In genomic region chr9:128828267-128828666, GRCh38 we compare ENCODE assay signal across 9 cellular contexts. TPM values are rescaled to one million over a fixed set of nuclear protein-coding genes. Genes with fewer than 3 reads are reported as not detected.
DNase-seq lines count a peak whose midpoint lies in the region; ATAC-seq, FAIRE-seq and TF ChIP-seq lines count a peak whose summit lies in the region.
"Had no signal": no experiment of that assay in that cellular context is flagged by ENCODE, and none has a peak within 500 bp of the region (broad histone marks: within the 10 kb centered on the region; RNA-seq: fewer than 3 reads in every experiment).

No MANE protein-coding gene starts in this region.

- H3K4me1 Mint-ChIP-seq in type B pancreatic cell (ENCODE audit: unreplicated experiment): peaks cover 8% of the 10 kb centered on the region

- H3K27me3 Mint-ChIP-seq in type B pancreatic cell: no peaks in the 10 kb centered on the region

- no peaks in the 10 kb centered on the region for H3K27me3 ChIP-seq in HepG2 (ENCODE audit: control insufficient read depth in 1 of 2, insufficient read depth in 2 of 2, low read length in 2 of 2)
- H3K27me3 ChIP-seq in right lobe of liver: no peaks in the 10 kb centered on the region

- H3K27ac ChIP-seq in HepG2 (ENCODE audit: extremely low read length, insufficient read depth, low read length): peak overlapping the region; percentile 66
- no peak overlapping the region for H3K27ac ChIP-seq in right lobe of liver
- peak overlapping the region; percentile 79 for H3K27ac ChIP-seq in RWPE1

- H3K4me3 ChIP-seq in HepG2 (replicated peaks in 1 of 3; ENCODE audit: insufficient read depth in 1 of 3, low read depth in 2 of 3, low read length in 3 of 3) (peak overlapping the region; percentile 75 to 86 (median 78); a peak in 5 of 6 replicates), right lobe of liver (no peak overlapping the region), fibroblast of the aortic adventitia (ENCODE audit: low read depth, low read length) (peak overlapping the region; percentile 89)

- TF ChIP-seq POLR2A in HepG2 (IDR thresholded peaks at IDR 0.05; ENCODE audit: insufficient read depth in 1 of 2, low read depth in 2 of 2, low read length in 2 of 2) (no peak), right lobe of liver (IDR thresholded peaks at IDR 0.05) (no peak)

- TF ChIP-seq RAD21 in HepG2 (CRISPR knock-in tag; IDR thresholded peaks at IDR 0.05): no peak

- H3K27ac Mint-ChIP-seq in type B pancreatic cell: no peak overlapping the region

- in situ Hi-C loops in HepG2 (cut with HindIII; ENCODE audit: extremely low pct_ligation_motif_present, low pct_unique_long_range_greater_than_20kb): no loop called here

- TF ChIP-seq CTCF in HepG2 (CRISPR knock-in tag; IDR thresholded peaks at IDR 0.05) (no peak), right lobe of liver (IDR thresholded peaks at IDR 0.05) (no peak), RWPE1 (conservative IDR thresholded peaks at IDR 0.05; ENCODE audit: low read depth) (no peak), fibroblast of the aortic adventitia (IDR thresholded peaks at IDR 0.05; ENCODE audit: insufficient read depth, low read length) (no peak), type B pancreatic cell (conservative IDR thresholded peaks at IDR 0.05) (no peak)

- no peak for TF ChIP-seq EP300 in HepG2 (IDR thresholded peaks at IDR 0.05; ENCODE audit: low read depth in 2 of 2, low read length in 2 of 2)
- TF ChIP-seq EP300 in HepG2 (CRISPR knock-in tag; IDR thresholded peaks at IDR 0.05; ENCODE audit: borderline replicate concordance): no peak

- DNase-seq in HepG2 (ENCODE audit: low spot score) (no peak), right lobe of liver (no peak), RWPE1 (ENCODE audit: low spot score) (no peak), fibroblast of the aortic adventitia (ENCODE audit: low read depth) (no peak), type B pancreatic cell (ENCODE audit: extremely low spot score, unreplicated experiment) (no peak), cerebellar nuclear complex (lab: John Stamatoyannopoulos, UW) (no peak), NCI-H187 (lab: John Stamatoyannopoulos, UW) (no peak), NCI-H526 (lab: John Stamatoyannopoulos, UW) (no peak)

- CTCF ChIA-PET in HepG2 (lab: Yijun Ruan, JAX; ENCODE audit: low intra/inter-chr PET ratio, low total read pairs) (no interaction called here), RWPE1 (lab: Yijun Ruan, JAX) (no interaction called here)

- no peak overlapping the region for H2AFZ ChIP-seq in HepG2 (ENCODE audit: low read length)

- H3K4me3 Mint-ChIP-seq in type B pancreatic cell: peak overlapping the region; percentile 97

- no peaks in the 10 kb centered on the region for H3K9me3 Mint-ChIP-seq in type B pancreatic cell

- no peaks in the 10 kb centered on the region for H3K36me3 Mint-ChIP-seq in type B pancreatic cell

- BruUV-seq in HepG2 (replicated peaks; lab: Mats Ljungman, UMichigan): no TSS peak

- H3K4me2 ChIP-seq in HepG2 (ENCODE audit: low read depth, low read length): peak overlapping the region; percentile 84

- FAIRE-seq in HepG2 (lab: Jason Lieb, UNC): no peak
- FAIRE-seq: HTR-8/SVneo had no signal

- H3K4me1 ChIP-seq in HepG2 (ENCODE audit: insufficient read depth, low read length) (peaks cover 31% of the 10 kb centered on the region), right lobe of liver (peaks cover 0 to 29% (median 4%) of the 10 kb centered on the region in 4 donors)

- no peak for ATAC-seq in HepG2
- no peak for ATAC-seq in right lobe of liver

- H3K36me3 ChIP-seq in HepG2 (replicated peaks in 1 of 2; ENCODE audit: control insufficient read depth in 1 of 2, insufficient read depth in 2 of 2, low read length in 2 of 2): peaks cover 14 to 40% of the 10 kb centered on the region in 2 experiments; a peak in 4 of 5 replicates
- H3K36me3 ChIP-seq in right lobe of liver: peaks cover 0 to 27% (median 3%) of the 10 kb centered on the region in 4 donors

- WGBS in HepG2 (ENCODE audit: low lambda C conversion rate): 97% methylated on average over 8 of the region's 8 CpGs
- WGBS in right lobe of liver (ENCODE audit: insufficient coverage, low coverage, low lambda C conversion rate, missing lambda C conversion rate): 70% methylated on average over 4 of the region's 8 CpGs

- H3K9me3 ChIP-seq in HepG2 (ENCODE audit: low read length) (no peaks in the 10 kb centered on the region), right lobe of liver (no peaks in the 10 kb centered on the region)

- POLR2A ChIA-PET in HepG2 (lab: Yijun Ruan, JAX): interaction anchor here (1.0 kb wide), 1 partner anchor 10 kb away, joined by 3 read pairs; the partner anchor contains the start of gene ENDOG
- POLR2A ChIA-PET in RWPE1 (lab: Yijun Ruan, JAX; ENCODE audit: low non-redundant PET): no interaction called here

- H3K79me2 ChIP-seq in HepG2 (ENCODE audit: insufficient read depth, low read length): peaks cover 10% of the 10 kb centered on the region

- intact Hi-C loops in HepG2 (cut with micrococcal nuclease; ENCODE audit: unreplicated experiment): no loop called here
- intact Hi-C loops in right lobe of liver (cut with DNase I): no loop called here

- H3K9ac ChIP-seq in HepG2 (ENCODE audit: insufficient read depth, low read depth, low read length): peak overlapping the region; percentile 81; the same call in 1 of the 2 replicates

- no peaks in the 10 kb centered on the region for H4K20me1 ChIP-seq in HepG2 (ENCODE audit: insufficient read depth, low read length)

RNA-seq across cellular contexts. Expression of gene SPOUT1, which starts 1.3 kb away (rescaled TPM):
- total RNA-seq in HepG2 (2016; rRNA removed; fragmentation: Illumina TruSeq; extraction: Trizol) (39.0 and 39.7 TPM in 2 replicates), right lobe of liver (10 to 100 TPM; 14.5 to 37.8 (median 24.5) TPM), fibroblast of the aortic adventitia (ENCODE audit: low replicate concordance) (14.9 and 15.0 TPM in 2 replicates), type B pancreatic cell (ENCODE audit: low replicate concordance) (46.7 and 53.4 TPM in 2 replicates)
- total RNA-seq in HepG2 (2016; cell fraction: cytosol; rRNA removed; fragmentation: Illumina TruSeq; extraction: Trizol; ENCODE audit: low read depth): 23.3 and 28.0 TPM in 2 replicates
- 32.9 and 42.5 TPM in 2 replicates for total RNA-seq in HepG2 (2016; cell fraction: insoluble cytoplasmic fraction; rRNA removed; fragmentation: Illumina TruSeq; extraction: Trizol)
- total RNA-seq in HepG2 (2016; cell fraction: membrane; rRNA removed; fragmentation: Illumina TruSeq; extraction: Trizol): 13.5 and 14.0 TPM in 2 replicates
- total RNA-seq in HepG2 (2016; cell fraction: nucleus; rRNA removed; fragmentation: Illumina TruSeq; extraction: Trizol): 19.1 and 26.6 TPM in 2 replicates
- polyA plus RNA-seq in HepG2 (2011; rRNA removed): 45.8 and 56.5 TPM in 2 replicates
- polyA plus RNA-seq in HepG2 (2011; cell fraction: cytosol; rRNA removed): 13.7 and 19.1 TPM in 2 replicates
- 341 and 371 TPM in 2 replicates for polyA plus RNA-seq in HepG2 (2011; cell fraction: nucleus; rRNA removed)
- 21.0 and 38.5 TPM in 2 replicates for polyA plus RNA-seq in HepG2 (2012)
- 6.7 and 8.9 TPM in 2 replicates for polyA plus RNA-seq in HepG2 (2016; cell fraction: cytosol; fragmentation: Illumina TruSeq; extraction: Trizol; ENCODE audit: low read depth)
- polyA plus RNA-seq in HepG2 (2016; cell fraction: insoluble cytoplasmic fraction; fragmentation: Illumina TruSeq; extraction: Trizol; ENCODE audit: low read depth): 46.4 and 46.6 TPM in 2 replicates
- 11.8 and 11.9 TPM in 2 replicates for polyA plus RNA-seq in HepG2 (2016; cell fraction: membrane; fragmentation: Illumina TruSeq; extraction: Trizol; ENCODE audit: low read depth)
- polyA plus RNA-seq in HepG2 (2016; cell fraction: nucleus; fragmentation: Illumina TruSeq; extraction: Trizol; ENCODE audit: insufficient read depth, low read depth): 77.1 and 80.1 TPM in 2 replicates
- polyA minus RNA-seq in HepG2 (2011; rRNA and poly(A)+ RNA removed; ENCODE audit: low replicate concordance): 84.6 and 145 TPM in 2 replicates
- polyA minus RNA-seq in HepG2 (2011; cell fraction: cytosol; rRNA and poly(A)+ RNA removed): 7.4 and 11.6 TPM in 2 replicates
- 24.6 and 26.2 TPM in 2 replicates for polyA minus RNA-seq in HepG2 (2011; cell fraction: nucleus; rRNA and poly(A)+ RNA removed)

RNA-seq across cellular contexts. Expression of gene ENDOG, which starts 10.0 kb away (rescaled TPM):
- total RNA-seq in HepG2 (2016; rRNA removed; fragmentation: Illumina TruSeq; extraction: Trizol) (26.3 and 28.7 TPM in 2 replicates), right lobe of liver (10 to 100 TPM; 22.4 to 50.1 (median 41.0) TPM), fibroblast of the aortic adventitia (ENCODE audit: low replicate concordance) (11.1 and 14.3 TPM in 2 replicates), type B pancreatic cell (ENCODE audit: low replicate concordance) (24.1 and 30.8 TPM in 2 replicates)
- total RNA-seq in HepG2 (2016; cell fraction: cytosol; rRNA removed; fragmentation: Illumina TruSeq; extraction: Trizol; ENCODE audit: low read depth): 6.7 and 7.2 TPM in 2 replicates
- 27.5 and 28.8 TPM in 2 replicates for total RNA-seq in HepG2 (2016; cell fraction: insoluble cytoplasmic fraction; rRNA removed; fragmentation: Illumina TruSeq; extraction: Trizol)
- 10.8 and 11.3 TPM in 2 replicates for total RNA-seq in HepG2 (2016; cell fraction: membrane; rRNA removed; fragmentation: Illumina TruSeq; extraction: Trizol)
- 7.2 and 8.7 TPM in 2 replicates for total RNA-seq in HepG2 (2016; cell fraction: nucleus; rRNA removed; fragmentation: Illumina TruSeq; extraction: Trizol)
- polyA plus RNA-seq in HepG2 (2011; rRNA removed): 28.8 and 31.5 TPM in 2 replicates
- polyA plus RNA-seq in HepG2 (2011; cell fraction: cytosol; rRNA removed): 27.0 and 54.5 TPM in 2 replicates
- 24.4 and 27.0 TPM in 2 replicates for polyA plus RNA-seq in HepG2 (2011; cell fraction: nucleus; rRNA removed)
- 8.6 and 10.1 TPM in 2 replicates for polyA plus RNA-seq in HepG2 (2012)
- polyA plus RNA-seq in HepG2 (2016; cell fraction: cytosol; fragmentation: Illumina TruSeq; extraction: Trizol; ENCODE audit: low read depth): 6.3 and 7.3 TPM in 2 replicates
- 25.1 and 28.1 TPM in 2 replicates for polyA plus RNA-seq in HepG2 (2016; cell fraction: insoluble cytoplasmic fraction; fragmentation: Illumina TruSeq; extraction: Trizol; ENCODE audit: low read depth)
- 8.7 and 9.3 TPM in 2 replicates for polyA plus RNA-seq in HepG2 (2016; cell fraction: membrane; fragmentation: Illumina TruSeq; extraction: Trizol; ENCODE audit: low read depth)
- 15.7 and 17.2 TPM in 2 replicates for polyA plus RNA-seq in HepG2 (2016; cell fraction: nucleus; fragmentation: Illumina TruSeq; extraction: Trizol; ENCODE audit: insufficient read depth, low read depth)
- polyA minus RNA-seq in HepG2 (2011; rRNA and poly(A)+ RNA removed; ENCODE audit: low replicate concordance): 33.6 and 37.4 TPM in 2 replicates
- 12.2 and 15.3 TPM in 2 replicates for polyA minus RNA-seq in HepG2 (2011; cell fraction: cytosol; rRNA and poly(A)+ RNA removed)
- polyA minus RNA-seq in HepG2 (2011; cell fraction: nucleus; rRNA and poly(A)+ RNA removed): 4.6 and 5.7 TPM in 2 replicates

RNA-seq across cellular contexts. Expression of gene TBC1D13, which starts 41.2 kb away (rescaled TPM):
- total RNA-seq in HepG2 (2016; rRNA removed; fragmentation: Illumina TruSeq; extraction: Trizol) (17.9 and 18.4 TPM in 2 replicates), right lobe of liver (10 to 100 TPM in 4 of 6 experiments, 1 to 10 TPM in 2; 7.3 to 16.0 (median 12.6) TPM), fibroblast of the aortic adventitia (ENCODE audit: low replicate concordance) (21.0 and 24.2 TPM in 2 replicates), type B pancreatic cell (ENCODE audit: low replicate concordance) (29.0 and 33.5 TPM in 2 replicates)
- 4.5 and 4.6 TPM in 2 replicates for total RNA-seq in HepG2 (2016; cell fraction: cytosol; rRNA removed; fragmentation: Illumina TruSeq; extraction: Trizol; ENCODE audit: low read depth)
- 14.1 and 19.9 TPM in 2 replicates for total RNA-seq in HepG2 (2016; cell fraction: insoluble cytoplasmic fraction; rRNA removed; fragmentation: Illumina TruSeq; extraction: Trizol)
- total RNA-seq in HepG2 (2016; cell fraction: membrane; rRNA removed; fragmentation: Illumina TruSeq; extraction: Trizol): 16.9 and 17.6 TPM in 2 replicates
- total RNA-seq in HepG2 (2016; cell fraction: nucleus; rRNA removed; fragmentation: Illumina TruSeq; extraction: Trizol): 10.2 and 11.5 TPM in 2 replicates
- 18.6 and 19.7 TPM in 2 replicates for polyA plus RNA-seq in HepG2 (2011; rRNA removed)
- polyA plus RNA-seq in HepG2 (2011; cell fraction: cytosol; rRNA removed): 10.4 and 11.9 TPM in 2 replicates
- polyA plus RNA-seq in HepG2 (2011; cell fraction: nucleus; rRNA removed): 17.0 and 19.7 TPM in 2 replicates
- polyA plus RNA-seq in HepG2 (2012): 12.5 and 15.0 TPM in 2 replicates
- polyA plus RNA-seq in HepG2 (2016; cell fraction: cytosol; fragmentation: Illumina TruSeq; extraction: Trizol; ENCODE audit: low read depth): 4.3 and 4.4 TPM in 2 replicates
- polyA plus RNA-seq in HepG2 (2016; cell fraction: insoluble cytoplasmic fraction; fragmentation: Illumina TruSeq; extraction: Trizol; ENCODE audit: low read depth): 18.1 and 21.0 TPM in 2 replicates
- 14.5 and 15.5 TPM in 2 replicates for polyA plus RNA-seq in HepG2 (2016; cell fraction: membrane; fragmentation: Illumina TruSeq; extraction: Trizol; ENCODE audit: low read depth)
- 20.4 and 21.2 TPM in 2 replicates for polyA plus RNA-seq in HepG2 (2016; cell fraction: nucleus; fragmentation: Illumina TruSeq; extraction: Trizol; ENCODE audit: insufficient read depth, low read depth)
- polyA minus RNA-seq in HepG2 (2011; rRNA and poly(A)+ RNA removed; ENCODE audit: low replicate concordance): 24.8 and 50.6 TPM in 2 replicates
- 4.6 and 8.1 TPM in 2 replicates for polyA minus RNA-seq in HepG2 (2011; cell fraction: cytosol; rRNA and poly(A)+ RNA removed)
- polyA minus RNA-seq in HepG2 (2011; cell fraction: nucleus; rRNA and poly(A)+ RNA removed): 7.9 and 9.4 TPM in 2 replicates

RNA-seq across cellular contexts. Expression of gene KYAT1, which starts 53.5 kb away (rescaled TPM):
- 5.6 and 9.2 TPM in 2 replicates for total RNA-seq in HepG2 (2016; rRNA removed; fragmentation: Illumina TruSeq; extraction: Trizol)
- total RNA-seq in HepG2 (2016; cell fraction: cytosol; rRNA removed; fragmentation: Illumina TruSeq; extraction: Trizol; ENCODE audit: low read depth): 2.0 and 2.8 TPM in 2 replicates
- total RNA-seq in HepG2 (2016; cell fraction: insoluble cytoplasmic fraction; rRNA removed; fragmentation: Illumina TruSeq; extraction: Trizol): 6.1 and 10.3 TPM in 2 replicates
- 3.5 and 4.0 TPM in 2 replicates for total RNA-seq in HepG2 (2016; cell fraction: membrane; rRNA removed; fragmentation: Illumina TruSeq; extraction: Trizol)
- total RNA-seq in HepG2 (2016; cell fraction: nucleus; rRNA removed; fragmentation: Illumina TruSeq; extraction: Trizol): 13.5 and 14.4 TPM in 2 replicates
- polyA plus RNA-seq in HepG2 (2011; rRNA removed): 46.5 and 58.4 TPM in 2 replicates
- polyA plus RNA-seq in HepG2 (2011; cell fraction: cytosol; rRNA removed): 22.3 and 28.7 TPM in 2 replicates
- 274 and 317 TPM in 2 replicates for polyA plus RNA-seq in HepG2 (2011; cell fraction: nucleus; rRNA removed)
- polyA plus RNA-seq in HepG2 (2012): 22.3 and 32.9 TPM in 2 replicates
- polyA plus RNA-seq in HepG2 (2016; cell fraction: cytosol; fragmentation: Illumina TruSeq; extraction: Trizol; ENCODE audit: low read depth): 1.4 and 1.9 TPM in 2 replicates
- polyA plus RNA-seq in HepG2 (2016; cell fraction: insoluble cytoplasmic fraction; fragmentation: Illumina TruSeq; extraction: Trizol; ENCODE audit: low read depth): 4.9 and 6.1 TPM in 2 replicates
- polyA plus RNA-seq in HepG2 (2016; cell fraction: membrane; fragmentation: Illumina TruSeq; extraction: Trizol; ENCODE audit: low read depth): 1.7 and 2.4 TPM in 2 replicates
- 34.5 and 36.6 TPM in 2 replicates for polyA plus RNA-seq in HepG2 (2016; cell fraction: nucleus; fragmentation: Illumina TruSeq; extraction: Trizol; ENCODE audit: insufficient read depth, low read depth)
- polyA minus RNA-seq in HepG2 (2011; rRNA and poly(A)+ RNA removed; ENCODE audit: low replicate concordance): 38.2 and 47.2 TPM in 2 replicates
- polyA minus RNA-seq in HepG2 (2011; cell fraction: cytosol; rRNA and poly(A)+ RNA removed): 9.3 and 15.4 TPM in 2 replicates
- polyA minus RNA-seq in HepG2 (2011; cell fraction: nucleus; rRNA and poly(A)+ RNA removed): 48.0 and 50.7 TPM in 2 replicates
- total RNA-seq in right lobe of liver: 10 to 100 TPM in 4 of 6 experiments, 1 to 10 TPM in 2; 7.2 to 12.7 (median 10.4) TPM
- total RNA-seq in fibroblast of the aortic adventitia (ENCODE audit: low replicate concordance): 5.3 and 6.8 TPM in 2 replicates
- 4.0 and 11.5 TPM in 2 replicates for total RNA-seq in type B pancreatic cell (ENCODE audit: low replicate concordance)

RNA-seq across cellular contexts. Expression of gene LRRC8A, which starts 53.7 kb away (rescaled TPM):
- 10.0 and 16.1 TPM in 2 replicates for total RNA-seq in HepG2 (2016; rRNA removed; fragmentation: Illumina TruSeq; extraction: Trizol)
- total RNA-seq in HepG2 (2016; cell fraction: cytosol; rRNA removed; fragmentation: Illumina TruSeq; extraction: Trizol; ENCODE audit: low read depth): 3.1 and 3.7 TPM in 2 replicates
- 8.4 and 15.9 TPM in 2 replicates for total RNA-seq in HepG2 (2016; cell fraction: insoluble cytoplasmic fraction; rRNA removed; fragmentation: Illumina TruSeq; extraction: Trizol)
- total RNA-seq in HepG2 (2016; cell fraction: membrane; rRNA removed; fragmentation: Illumina TruSeq; extraction: Trizol): 12.4 and 13.1 TPM in 2 replicates
- total RNA-seq in HepG2 (2016; cell fraction: nucleus; rRNA removed; fragmentation: Illumina TruSeq; extraction: Trizol): 13.9 and 14.0 TPM in 2 replicates
- polyA plus RNA-seq in HepG2 (2011; rRNA removed): 40.6 and 44.8 TPM in 2 replicates
- 38.4 and 46.2 TPM in 2 replicates for polyA plus RNA-seq in HepG2 (2011; cell fraction: cytosol; rRNA removed)
- polyA plus RNA-seq in HepG2 (2011; cell fraction: nucleus; rRNA removed): 29.0 and 30.1 TPM in 2 replicates
- 15.7 and 19.9 TPM in 2 replicates for polyA plus RNA-seq in HepG2 (2012)
- polyA plus RNA-seq in HepG2 (2016; cell fraction: cytosol; fragmentation: Illumina TruSeq; extraction: Trizol; ENCODE audit: low read depth): 2.4 and 2.7 TPM in 2 replicates
- polyA plus RNA-seq in HepG2 (2016; cell fraction: insoluble cytoplasmic fraction; fragmentation: Illumina TruSeq; extraction: Trizol; ENCODE audit: low read depth): 9.1 and 10.7 TPM in 2 replicates
- polyA plus RNA-seq in HepG2 (2016; cell fraction: membrane; fragmentation: Illumina TruSeq; extraction: Trizol; ENCODE audit: low read depth): 9.0 and 9.9 TPM in 2 replicates
- polyA plus RNA-seq in HepG2 (2016; cell fraction: nucleus; fragmentation: Illumina TruSeq; extraction: Trizol; ENCODE audit: insufficient read depth, low read depth): 19.9 and 20.5 TPM in 2 replicates
- polyA minus RNA-seq in HepG2 (2011; rRNA and poly(A)+ RNA removed; ENCODE audit: low replicate concordance): 77.3 and 88.9 TPM in 2 replicates
- polyA minus RNA-seq in HepG2 (2011; cell fraction: cytosol; rRNA and poly(A)+ RNA removed): 24.8 and 26.8 TPM in 2 replicates
- 14.4 TPM in 2 replicates for polyA minus RNA-seq in HepG2 (2011; cell fraction: nucleus; rRNA and poly(A)+ RNA removed)
- 10 to 100 TPM in 5 of 6 experiments, 1 to 10 TPM in 1; 8.6 to 46.1 (median 22.1) TPM for total RNA-seq in right lobe of liver
- total RNA-seq in fibroblast of the aortic adventitia (ENCODE audit: low replicate concordance): 19.6 and 50.6 TPM in 2 replicates
- 33.2 and 38.2 TPM in 2 replicates for total RNA-seq in type B pancreatic cell (ENCODE audit: low replicate concordance)

Comparison
In these comparisons a context has a peak if more than half of its experiments do, and no peak if none do; other contexts are left out.
1. H3K27ac ChIP-seq: peak in HepG2 (single experiment) and RWPE1 (single experiment); none in right lobe of liver (0 of 3).
2. H3K4me3 ChIP-seq: peak in HepG2 (3 of 3) and fibroblast of the aortic adventitia (single experiment); none in right lobe of liver (0 of 3).